ENCODE assay signal across 26 cellular contexts in the genomic region with DNA sequence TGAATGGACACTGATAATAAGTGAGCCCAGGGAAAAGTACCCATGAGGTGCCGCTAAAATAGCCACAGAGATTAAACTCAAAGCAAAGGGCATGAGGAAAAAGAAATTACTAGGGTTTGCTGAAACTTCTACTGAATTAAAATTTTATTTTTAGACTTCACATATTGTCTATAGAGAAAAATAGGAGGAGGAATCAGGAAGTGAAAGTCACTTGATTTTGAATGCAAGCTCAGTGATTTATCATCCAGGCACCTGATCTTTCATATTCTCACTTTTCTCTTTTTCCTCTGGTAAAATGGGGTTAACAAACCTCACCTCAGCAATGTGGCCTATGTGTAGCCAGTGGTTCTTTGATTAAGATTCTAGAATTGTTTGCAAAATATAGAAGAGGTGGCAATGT.
"Had no signal": no experiment of that assay in that cellular context is flagged by ENCODE, and none has a peak within 500 bp of the region (broad histone marks: within the 10 kb centered on the region; RNA-seq: fewer than 3 reads in every experiment).

No MANE protein-coding gene starts in this region.

- H3K27me3 ChIP-seq: left lung, stomach, testis, thyroid gland, uterus had no signal

- H3K4me1 ChIP-seq: left lung, lower lobe of right lung, pancreas, prostate gland, stomach, testis, thyroid gland, uterus had no signal

- H3K27ac ChIP-seq: left lung, lower lobe of right lung, pancreas, prostate gland, skin epidermis, stomach, testis, thyroid gland, uterus had no signal

- DNase-seq: hypothalamus; immature natural killer cell; kidney; left colon; left lung; lower lobe of right lung; mammary epithelial cell; mesenchymal stem cell; naive thymus-derived CD8-positive, alpha-beta T cell; nucleus accumbens; pancreas; posterior cingulate gyrus; retina; right cardiac atrium; stimulated activated CD4-positive, alpha-beta T cell treated with anti-CD3 and anti-CD28 coated beads, Interleukin-12 subunit alpha, Interleukin-12 subunit beta, amount 100 ng/mL, for 4 hours; stimulated activated CD4-positive, alpha-beta T cell treated with anti-CD3 and anti-CD28 coated beads, Interleukin-15, amount 100 ng/mL, for 24 hours; stimulated activated CD4-positive, alpha-beta T cell treated with anti-CD3 and anti-CD28 coated beads, Interleukin-2, amount 100 ng/mL, for 24 hours; stimulated activated CD4-positive, alpha-beta T cell treated with anti-CD3 and anti-CD28 coated beads, Interleukin-4, amount 100 ng/mL, for 1 hour; stimulated activated naive B cell treated with anti-CD40 and anti-IgM and Interleukin-4, amounts not matched to agents 10 μg/mL and 1 μg/mL and 100 μg/mL, for 72 hours; stimulated activated naive CD8-positive, alpha-beta T cell treated with anti-CD3 and anti-CD28 coated beads, Interleukin-15, Interleukin-2, amounts not matched to agents 100 U/mL and 50 U/mL, for 24 hours; stomach; testis; thyroid gland; uterus had no signal

- H3K36me3 ChIP-seq: left lung, lower lobe of right lung, pancreas, prostate gland, stomach, thyroid gland, uterus had no signal

- H3K4me3 ChIP-seq: left lung, lower lobe of right lung, pancreas, prostate gland, skin epidermis, stomach, testis, thyroid gland, uterus had no signal

- H3K9me3 ChIP-seq: lower lobe of right lung, pancreas, prostate gland, testis, thyroid gland, uterus had no signal
